ENCODE assay signal across 22 cellular contexts in genomic region chr14:95553141-95553540, GRCh38. TPM values are rescaled to one million over a fixed set of nuclear protein-coding genes. Genes with fewer than 3 reads are reported as not detected.
"Had no signal": no experiment of that assay in that cellular context is flagged by ENCODE, and none has a peak within 500 bp of the region (broad histone marks: within the 10 kb centered on the region; RNA-seq: fewer than 3 reads in every experiment).

No MANE protein-coding gene starts in this region.

- H3K27me3 ChIP-seq: colonic mucosa, esophagus squamous epithelium, gastroesophageal sphincter, heart right ventricle, left lung had no signal

- H3K9me3 ChIP-seq: colonic mucosa, esophagus squamous epithelium, gastroesophageal sphincter, heart right ventricle, left lung, lower lobe of right lung, mucosa of descending colon had no signal

- H3K27ac Mint-ChIP-seq: dendritic cell treated with granulocyte-macrophage colony-stimulating factor and Interleukin-4, amounts not matched to agents 40 ng/mL and 50 ng/mL, for 4 days; mesothelial cell of epicardium had no signal

- H3K4me1 ChIP-seq: colonic mucosa, esophagus squamous epithelium, gastroesophageal sphincter, left lung, lower lobe of right lung had no signal

- H3K4me3 Mint-ChIP-seq: dendritic cell treated with granulocyte-macrophage colony-stimulating factor and Interleukin-4, amounts not matched to agents 40 ng/mL and 50 ng/mL, for 4 days; effector memory CD8-positive, alpha-beta T cell; mesothelial cell of epicardium; naive B cell had no signal

- H3K36me3 ChIP-seq: colonic mucosa, gastroesophageal sphincter, heart right ventricle, left lung, lower lobe of right lung had no signal

- H3K9me3 Mint-ChIP-seq: dendritic cell treated with granulocyte-macrophage colony-stimulating factor and Interleukin-4, amounts not matched to agents 40 ng/mL and 50 ng/mL, for 4 days; effector memory CD8-positive, alpha-beta T cell; naive B cell had no signal

- DNase-seq: colonic mucosa; cortex of kidney; effector CD8-positive, alpha-beta T cell; effector memory CD8-positive, alpha-beta T cell; esophagus squamous epithelium; foreskin fibroblast; foreskin melanocyte; glutamatergic neuron; head of caudate nucleus; heart right ventricle; hippocampal formation; left cardiac atrium; left lung; left ventricle myocardium superior; lower lobe of right lung; mesenchymal stem cell; mucosa of descending colon; naive B cell had no signal

- H3K27me3 Mint-ChIP-seq: dendritic cell treated with granulocyte-macrophage colony-stimulating factor and Interleukin-4, amounts not matched to agents 40 ng/mL and 50 ng/mL, for 4 days; effector memory CD8-positive, alpha-beta T cell; naive B cell had no signal

- ATAC-seq: effector memory CD8-positive, alpha-beta T cell; gastroesophageal sphincter; heart right ventricle; left cardiac atrium; left lung; left ventricle myocardium superior; mucosa of descending colon had no signal

- H3K4me3 ChIP-seq: colonic mucosa, esophagus squamous epithelium, gastroesophageal sphincter, heart right ventricle, left lung, lower lobe of right lung, mucosa of descending colon had no signal

- H3K27ac ChIP-seq: colonic mucosa, esophagus squamous epithelium, gastroesophageal sphincter, heart right ventricle, left lung, lower lobe of right lung had no signal

RNA-seq across cellular contexts. Expression of gene SYNE3, which starts 36.7 kb away (rescaled TPM):
- total RNA-seq: epithelial cell of proximal tubule had no signal
